In the genomic region with DNA sequence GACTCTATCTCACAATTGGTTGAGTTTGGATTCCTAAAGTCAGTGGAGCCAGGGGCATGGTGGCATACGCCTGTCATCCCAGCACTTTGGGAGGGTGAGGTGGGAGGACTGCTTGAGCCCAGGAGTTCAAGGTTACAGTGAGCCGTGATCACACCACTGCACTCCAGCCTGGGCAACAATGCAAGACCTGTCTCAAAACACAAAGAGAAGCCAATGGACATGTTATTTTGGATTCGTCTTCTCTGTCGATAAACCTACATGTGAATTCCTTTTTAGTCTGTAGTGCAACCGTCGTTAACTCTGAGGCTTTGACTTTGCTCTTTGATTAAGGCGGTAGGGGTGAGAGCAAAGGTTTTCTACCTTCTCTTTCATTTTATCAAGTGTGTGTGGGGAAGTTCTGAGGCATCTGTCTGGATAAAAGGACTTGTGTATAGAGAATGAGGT, we compare ENCODE assay signal across 1 cellular context.
TF ChIP-seq lines count a peak whose summit lies in the region.

No MANE protein-coding gene starts in this region.

TF ChIP-seq in HepG2, 621 proteins besides CTCF, POLR2A, EP300 and RAD21 (continued from another document and continues in another):
- TF ChIP-seq, protein P1, sequence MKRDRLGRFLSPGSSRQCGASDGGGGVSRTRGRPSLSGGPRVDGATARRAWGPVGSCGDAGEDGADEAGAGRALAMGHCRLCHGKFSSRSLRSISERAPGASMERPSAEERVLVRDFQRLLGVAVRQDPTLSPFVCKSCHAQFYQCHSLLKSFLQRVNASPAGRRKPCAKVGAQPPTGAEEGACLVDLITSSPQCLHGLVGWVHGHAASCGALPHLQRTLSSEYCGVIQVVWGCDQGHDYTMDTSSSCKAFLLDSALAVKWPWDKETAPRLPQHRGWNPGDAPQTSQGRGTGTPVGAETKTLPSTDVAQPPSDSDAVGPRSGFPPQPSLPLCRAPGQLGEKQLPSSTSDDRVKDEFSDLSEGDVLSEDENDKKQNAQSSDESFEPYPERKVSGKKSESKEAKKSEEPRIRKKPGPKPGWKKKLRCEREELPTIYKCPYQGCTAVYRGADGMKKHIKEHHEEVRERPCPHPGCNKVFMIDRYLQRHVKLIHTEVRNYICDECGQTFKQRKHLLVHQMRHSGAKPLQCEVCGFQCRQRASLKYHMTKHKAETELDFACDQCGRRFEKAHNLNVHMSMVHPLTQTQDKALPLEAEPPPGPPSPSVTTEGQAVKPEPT (CRISPR knock-in tag; IDR thresholded peaks at IDR 0.05; ENCODE audit: low read depth) = no peak
- TF ChIP-seq ZBTB3 (CRISPR knock-in tag; IDR thresholded peaks at IDR 0.05; ENCODE audit: borderline replicate concordance, low read depth) (peak; percentile 74; the same call in 1 of the 2 replicates), DPF2 (CRISPR knock-in tag; IDR thresholded peaks at IDR 0.05; ENCODE audit: borderline replicate concordance, low read depth) (peak; percentile 48), HOMEZ (CRISPR knock-in tag; IDR thresholded peaks at IDR 0.05; ENCODE audit: low read depth) (0 out of 2 replicates have a peak, but pooled peaks have one; percentile 12), RXRA (CRISPR knock-in tag; IDR thresholded peaks at IDR 0.05) (peak; percentile 81; the same call in 1 of the 2 replicates), MBD4 (IDR thresholded peaks at IDR 0.05; ENCODE audit: borderline replicate concordance, low read length) (no peak), ZNF331 (CRISPR knock-in tag; IDR thresholded peaks at IDR 0.05) (peak; percentile 58; the same call in 1 of the 2 replicates), ASH2L (IDR thresholded peaks at IDR 0.05; ENCODE audit: insufficient read length, low read depth, low read length) (peak; percentile 58), CREM (IDR thresholded peaks at IDR 0.05) (peak; percentile 66; the same call in 1 of the 2 replicates), CREM (CRISPR knock-in tag; IDR thresholded peaks at IDR 0.05) (no peak), RCOR2 (CRISPR knock-in tag; IDR thresholded peaks at IDR 0.05) (0 out of 2 replicates have a peak, but pooled peaks have one; percentile 56), ZNF18 (CRISPR knock-in tag; IDR thresholded peaks at IDR 0.05; ENCODE audit: insufficient replicate concordance) (peak; percentile 99), ZNF292 (CRISPR knock-in tag; IDR thresholded peaks at IDR 0.05; ENCODE audit: borderline replicate concordance, low read depth) (no peak; the same call in 1 of the 2 replicates), MIXL1 (CRISPR knock-in tag; IDR thresholded peaks at IDR 0.05) (0 out of 2 replicates have a peak, but pooled peaks have one; percentile 21), MLXIP (CRISPR knock-in tag; IDR thresholded peaks at IDR 0.05; ENCODE audit: borderline replicate concordance) (no peak), HOXD1 (CRISPR knock-in tag; IDR thresholded peaks at IDR 0.05) (peak; percentile 49; the same call in 1 of the 2 replicates), CEBPG (CRISPR knock-in tag; IDR thresholded peaks at IDR 0.05) (peak; percentile 29; the same call in 1 of the 2 replicates), ZNF124 (CRISPR knock-in tag; IDR thresholded peaks at IDR 0.05) (0 out of 2 replicates have a peak, but pooled peaks have one; percentile 60), ZNF616 (CRISPR knock-in tag; IDR thresholded peaks at IDR 0.05; ENCODE audit: low read depth) (no peak), SALL1 (CRISPR knock-in tag; IDR thresholded peaks at IDR 0.05) (peak; percentile 95), ZNF318 (CRISPR knock-in tag; IDR thresholded peaks at IDR 0.05) (0 out of 2 replicates have a peak, but pooled peaks have one; percentile 54), FOXA3 (CRISPR knock-in tag; IDR thresholded peaks at IDR 0.05) (peak; percentile 30; the same call in 1 of the 2 replicates)
- TF ChIP-seq, protein P2, sequence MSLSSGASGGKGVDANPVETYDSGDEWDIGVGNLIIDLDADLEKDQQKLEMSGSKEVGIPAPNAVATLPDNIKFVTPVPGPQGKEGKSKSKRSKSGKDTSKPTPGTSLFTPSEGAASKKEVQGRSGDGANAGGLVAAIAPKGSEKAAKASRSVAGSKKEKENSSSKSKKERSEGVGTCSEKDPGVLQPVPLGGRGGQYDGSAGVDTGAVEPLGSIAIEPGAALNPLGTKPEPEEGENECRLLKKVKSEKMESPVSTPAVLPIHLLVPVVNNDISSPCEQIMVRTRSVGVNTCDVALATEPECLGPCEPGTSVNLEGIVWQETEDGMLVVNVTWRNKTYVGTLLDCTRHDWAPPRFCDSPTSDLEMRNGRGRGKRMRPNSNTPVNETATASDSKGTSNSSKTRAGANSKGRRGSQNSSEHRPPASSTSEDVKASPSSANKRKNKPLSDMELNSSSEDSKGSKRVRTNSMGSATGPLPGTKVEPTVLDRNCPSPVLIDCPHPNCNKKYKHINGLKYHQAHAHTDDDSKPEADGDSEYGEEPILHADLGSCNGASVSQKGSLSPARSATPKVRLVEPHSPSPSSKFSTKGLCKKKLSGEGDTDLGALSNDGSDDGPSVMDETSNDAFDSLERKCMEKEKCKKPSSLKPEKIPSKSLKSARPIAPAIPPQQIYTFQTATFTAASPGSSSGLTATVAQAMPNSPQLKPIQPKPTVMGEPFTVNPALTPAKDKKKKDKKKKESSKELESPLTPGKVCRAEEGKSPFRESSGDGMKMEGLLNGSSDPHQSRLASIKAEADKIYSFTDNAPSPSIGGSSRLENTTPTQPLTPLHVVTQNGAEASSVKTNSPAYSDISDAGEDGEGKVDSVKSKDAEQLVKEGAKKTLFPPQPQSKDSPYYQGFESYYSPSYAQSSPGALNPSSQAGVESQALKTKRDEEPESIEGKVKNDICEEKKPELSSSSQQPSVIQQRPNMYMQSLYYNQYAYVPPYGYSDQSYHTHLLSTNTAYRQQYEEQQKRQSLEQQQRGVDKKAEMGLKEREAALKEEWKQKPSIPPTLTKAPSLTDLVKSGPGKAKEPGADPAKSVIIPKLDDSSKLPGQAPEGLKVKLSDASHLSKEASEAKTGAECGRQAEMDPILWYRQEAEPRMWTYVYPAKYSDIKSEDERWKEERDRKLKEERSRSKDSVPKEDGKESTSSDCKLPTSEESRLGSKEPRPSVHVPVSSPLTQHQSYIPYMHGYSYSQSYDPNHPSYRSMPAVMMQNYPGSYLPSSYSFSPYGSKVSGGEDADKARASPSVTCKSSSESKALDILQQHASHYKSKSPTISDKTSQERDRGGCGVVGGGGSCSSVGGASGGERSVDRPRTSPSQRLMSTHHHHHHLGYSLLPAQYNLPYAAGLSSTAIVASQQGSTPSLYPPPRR (CRISPR knock-in tag; IDR thresholded peaks at IDR 0.05; ENCODE audit: borderline replicate concordance) = peak; percentile 63; the same call in 1 of the 2 replicates
- TF ChIP-seq, protein P3, sequence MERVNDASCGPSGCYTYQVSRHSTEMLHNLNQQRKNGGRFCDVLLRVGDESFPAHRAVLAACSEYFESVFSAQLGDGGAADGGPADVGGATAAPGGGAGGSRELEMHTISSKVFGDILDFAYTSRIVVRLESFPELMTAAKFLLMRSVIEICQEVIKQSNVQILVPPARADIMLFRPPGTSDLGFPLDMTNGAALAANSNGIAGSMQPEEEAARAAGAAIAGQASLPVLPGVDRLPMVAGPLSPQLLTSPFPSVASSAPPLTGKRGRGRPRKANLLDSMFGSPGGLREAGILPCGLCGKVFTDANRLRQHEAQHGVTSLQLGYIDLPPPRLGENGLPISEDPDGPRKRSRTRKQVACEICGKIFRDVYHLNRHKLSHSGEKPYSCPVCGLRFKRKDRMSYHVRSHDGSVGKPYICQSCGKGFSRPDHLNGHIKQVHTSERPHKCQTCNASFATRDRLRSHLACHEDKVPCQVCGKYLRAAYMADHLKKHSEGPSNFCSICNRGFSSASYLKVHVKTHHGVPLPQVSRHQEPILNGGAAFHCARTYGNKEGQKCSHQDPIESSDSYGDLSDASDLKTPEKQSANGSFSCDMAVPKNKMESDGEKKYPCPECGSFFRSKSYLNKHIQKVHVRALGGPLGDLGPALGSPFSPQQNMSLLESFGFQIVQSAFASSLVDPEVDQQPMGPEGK (CRISPR knock-in tag; IDR thresholded peaks at IDR 0.05) = peak; percentile 29; the same call in 1 of the 2 replicates
